Comparison of ENCODE assay signal across 8 cellular contexts in genomic region chr6:7137335-7138106, GRCh38. TPM values are rescaled to one million over a fixed set of nuclear protein-coding genes. Genes with fewer than 3 reads are reported as not detected.
DNase-seq lines count a peak whose midpoint lies in the region; ATAC-seq and TF ChIP-seq lines count a peak whose summit lies in the region.

No MANE protein-coding gene starts in this region.

- peak overlapping the region; percentile 40 to 64 for H3K27ac ChIP-seq in coronary artery
- peak overlapping the region; percentile 58 to 94 for H3K27ac ChIP-seq in mucosa of rectum (ENCODE audit: low read depth in 2 of 2, low read length in 2 of 2)

- peaks cover 51 to 55% of the 10 kb centered on the region in 2 donors for H3K4me1 ChIP-seq in mucosa of rectum (ENCODE audit: control insufficient read depth in 2 of 2, insufficient read depth in 2 of 2, low read length in 2 of 2)

- POLR2A ChIA-PET in activated B cell treated with CpG ODN at 0.5 μM for 24 hours (lab: Charles Lee): interaction anchor here (0.6 to 2.7 kb wide), 13 partner anchors 9 to 333 kb away, joined by 3 to 16 read pairs (median 5); partner anchors contain the start of gene RREB1

- H3K27me3 Mint-ChIP-seq in activated B cell treated with CpG ODN at 0.5 μM for 24 hours: no peaks in the 10 kb centered on the region
- H3K27me3 Mint-ChIP-seq in stimulated activated naive CD8-positive, alpha-beta T cell treated with anti-CD3 and anti-CD28 coated beads, Interleukin-15, amount 100 ng/mL, for 72 hours: no peaks in the 10 kb centered on the region

- peaks cover 80% of the 10 kb centered on the region for H3K4me1 Mint-ChIP-seq in activated B cell treated with CpG ODN at 0.5 μM for 24 hours
- H3K4me1 Mint-ChIP-seq in stimulated activated naive CD8-positive, alpha-beta T cell treated with anti-CD3 and anti-CD28 coated beads, Interleukin-15, amount 100 ng/mL, for 72 hours: peaks cover 87% of the 10 kb centered on the region

- no peak for TF ChIP-seq CTCF in activated B cell treated with CpG ODN at 0.5 μM for 24 hours (IDR thresholded peaks at IDR 0.05)
- no peak for TF ChIP-seq CTCF in coronary artery (IDR thresholded peaks at IDR 0.05)

- no peaks in the 10 kb centered on the region for H3K36me3 ChIP-seq in mucosa of rectum (ENCODE audit: control insufficient read depth in 2 of 2, insufficient read depth in 2 of 2, low read length in 2 of 2)

- peak; percentile 26 for ATAC-seq in GM21526 (IDR thresholded peaks at IDR 0.05; ENCODE audit: low FRiP score, unreplicated experiment)
- peak; percentile 33 for ATAC-seq in activated B cell treated with CpG ODN at 0.5 μM for 24 hours (ENCODE audit: low read depth)
- peak; percentile 78 for ATAC-seq in stimulated activated naive CD8-positive, alpha-beta T cell treated with anti-CD3 and anti-CD28 coated beads, Interleukin-15, amount 100 ng/mL, for 72 hours

- H3K4me3 Mint-ChIP-seq in activated B cell treated with CpG ODN at 0.5 μM for 24 hours: peak overlapping the region; percentile 77
- H3K4me3 Mint-ChIP-seq in stimulated activated naive CD8-positive, alpha-beta T cell treated with anti-CD3 and anti-CD28 coated beads, Interleukin-15, amount 100 ng/mL, for 72 hours: peak overlapping the region; percentile 79 to 83

- H3K9me3 Mint-ChIP-seq in activated B cell treated with CpG ODN at 0.5 μM for 24 hours: no peaks in the 10 kb centered on the region
- no peaks in the 10 kb centered on the region for H3K9me3 Mint-ChIP-seq in stimulated activated naive CD8-positive, alpha-beta T cell treated with anti-CD3 and anti-CD28 coated beads, Interleukin-15, amount 100 ng/mL, for 72 hours

- H3K27ac Mint-ChIP-seq in activated B cell treated with CpG ODN at 0.5 μM for 24 hours: peak overlapping the region; percentile 96
- peak overlapping the region; percentile 83 to 95 for H3K27ac Mint-ChIP-seq in stimulated activated naive CD8-positive, alpha-beta T cell treated with anti-CD3 and anti-CD28 coated beads, Interleukin-15, amount 100 ng/mL, for 72 hours

- intact Hi-C loops in activated B cell treated with CpG ODN at 0.5 μM for 24 hours (cut with micrococcal nuclease): loop anchor here (1.0 to 2.0 kb wide), 3 partner anchors 8 to 65 kb away; no protein-coding TSS in a partner anchor

- peak overlapping the region; percentile 48 to 56 for H3K9ac ChIP-seq in mucosa of rectum (ENCODE audit: low read depth in 1 of 2, low read length in 2 of 2)

- H3K27me3 ChIP-seq in mucosa of rectum (ENCODE audit: control insufficient read depth in 2 of 2, insufficient read depth in 2 of 2, low read length in 2 of 2): no peaks in the 10 kb centered on the region

- H3K36me3 Mint-ChIP-seq in activated B cell treated with CpG ODN at 0.5 μM for 24 hours (ENCODE audit: low read depth): peaks cover 9% of the 10 kb centered on the region

- peak overlapping the region; percentile 37 for H3K4me3 ChIP-seq in Jurkat, Clone E6-1 (ENCODE audit: low read length)
- H3K4me3 ChIP-seq in coronary artery (peak overlapping the region; percentile 53), mucosa of rectum (ENCODE audit: low read length in 2 of 2) (peak overlapping the region in 1 of 2 donors; percentile 51)

- no peaks in the 10 kb centered on the region for H3K9me3 ChIP-seq in mucosa of rectum (ENCODE audit: control insufficient read depth in 2 of 2, low read length in 2 of 2)

- CTCF ChIA-PET in activated B cell treated with CpG ODN at 0.5 μM for 24 hours (lab: Charles Lee): interaction anchor here (1.1 kb wide), 1 partner anchor 106 kb away, joined by 3 read pairs; no protein-coding TSS in a partner anchor

- peak; percentile 60 for DNase-seq in DMS114 treated with DMSO at 0.1 percent for 48 hours (lab: John Stamatoyannopoulos, UW; ENCODE audit: unreplicated experiment)
- DNase-seq in Jurkat, Clone E6-1 (ENCODE audit: low read depth, low spot score): peak; percentile 73
- no peak for DNase-seq in activated B cell treated with CpG ODN at 0.5 μM for 24 hours
- DNase-seq in coronary artery (ENCODE audit: low spot score): no peak
- peak; percentile 50 to 70 for DNase-seq in stimulated activated naive CD8-positive, alpha-beta T cell treated with anti-CD3 and anti-CD28 coated beads, Interleukin-15, amount 100 ng/mL, for 72 hours
- DNase-seq in SW 1271 (lab: John Stamatoyannopoulos, UW): no peak

RNA-seq across cellular contexts. Expression of gene RREB1, which starts 29.8 kb away (rescaled TPM):
- polyA plus RNA-seq in Jurkat, Clone E6-1 (2012; ENCODE audit: insufficient read depth, insufficient read length): 10.5 TPM
- total RNA-seq in activated B cell treated with CpG ODN at 0.5 μM for 24 hours: 62.2 and 67.7 TPM in 2 replicates

Comparison
In these comparisons a context has a peak if more than half of its experiments do, and no peak if none do; other contexts are left out.
1. DNase-seq: peak in DMS114 treated with DMSO at 0.1 percent for 48 hours (single experiment), Jurkat, Clone E6-1 (single experiment) and stimulated activated naive CD8-positive, alpha-beta T cell treated with anti-CD3 and anti-CD28 coated beads, Interleukin-15, amount 100 ng/mL, for 72 hours (2 of 2); none in activated B cell treated with CpG ODN at 0.5 μM for 24 hours (single experiment), coronary artery (single experiment) and SW 1271 (0 of 2).
2. ATAC-seq: peak in every context shown above with its lines; median percentile 78 in stimulated activated naive CD8-positive, alpha-beta T cell treated with anti-CD3 and anti-CD28 coated beads, Interleukin-15, amount 100 ng/mL, for 72 hours; 33 in activated B cell treated with CpG ODN at 0.5 μM for 24 hours; 26 in GM21526.